In the genomic region with DNA sequence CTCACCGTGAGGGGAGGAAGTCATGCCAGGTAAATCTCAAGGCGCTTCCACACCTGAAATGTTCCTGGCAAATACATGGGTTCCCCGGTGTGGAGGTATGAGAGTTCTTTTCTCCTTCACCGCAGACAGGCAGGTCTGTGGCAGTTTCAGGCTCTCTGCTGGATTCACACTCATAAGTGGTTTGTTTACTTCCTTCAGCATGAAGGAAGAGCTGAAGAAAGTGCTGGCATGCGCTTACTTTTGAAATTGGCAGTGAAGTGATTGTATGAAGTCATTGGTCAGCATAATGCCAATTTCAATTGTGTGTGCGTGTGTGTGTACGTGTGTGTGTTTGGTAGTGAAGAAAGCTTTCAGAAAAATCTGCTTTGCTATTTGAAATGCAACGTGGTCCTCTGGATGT, we compare ENCODE assay signal across 10 cellular contexts. TPM values are rescaled to one million over a fixed set of nuclear protein-coding genes. Genes with fewer than 3 reads are reported as not detected.
DNase-seq lines count a peak whose midpoint lies in the region; ATAC-seq and TF ChIP-seq lines count a peak whose summit lies in the region.
"Had no signal": no experiment of that assay in that cellular context is flagged by ENCODE, and none has a peak within 500 bp of the region (broad histone marks: within the 10 kb centered on the region; RNA-seq: fewer than 3 reads in every experiment).

No MANE protein-coding gene starts in this region.

- no peak overlapping the region for H4K91ac ChIP-seq in neuronal stem cell (ENCODE audit: low read depth, low read length, poor library complexity)

- no peak overlapping the region for H2BK5ac ChIP-seq in neuronal stem cell (ENCODE audit: low read length)

- no peak overlapping the region for H2BK12ac ChIP-seq in neuronal stem cell (ENCODE audit: low read length)

- peaks cover 64% of the 10 kb centered on the region for H3K4me1 ChIP-seq in left ventricle myocardium inferior
- peaks cover 0 to 4% of the 10 kb centered on the region in 2 donors for H3K4me1 ChIP-seq in neuronal stem cell (ENCODE audit: control insufficient read depth in 2 of 2, insufficient read depth in 1 of 2, low read depth in 1 of 2, low read length in 2 of 2)
- H3K4me1 ChIP-seq in BE2C = peaks cover 20% of the 10 kb centered on the region

- no peak overlapping the region for H2AFZ ChIP-seq in neuronal stem cell (ENCODE audit: low read length)

- intact Hi-C loops in left ventricle myocardium inferior (cut with micrococcal nuclease) = no loop called here

- H2AK5ac ChIP-seq in neuronal stem cell (ENCODE audit: low read depth, low read length) = no peak overlapping the region

- in situ Hi-C loops in astrocyte of the spinal cord (cut with HindIII; ENCODE audit: low sequenced_read_pairs) = no loop called here

- H3K18ac ChIP-seq in neuronal stem cell (ENCODE audit: low read length) = no peak overlapping the region

- H3K27ac ChIP-seq in left ventricle myocardium inferior (replicated peaks) (peak overlapping the region; percentile 45), neuronal stem cell (replicated peaks; ENCODE audit: low read length) (no peak overlapping the region)

- no peak for ATAC-seq in GM21423 (IDR thresholded peaks at IDR 0.05; ENCODE audit: unreplicated experiment)

- H3K14ac ChIP-seq in neuronal stem cell (ENCODE audit: low read length) = no peak overlapping the region

- DNase-seq in GM04504 (ENCODE audit: low read depth) (peak; percentile 25), astrocyte of the spinal cord (ENCODE audit: low read depth, low spot score) (peak; percentile 74), left ventricle myocardium inferior (no peak), skeletal muscle cell (ENCODE audit: low read depth) (peak; percentile 70), neuronal stem cell (ENCODE audit: low spot score) (no peak), BE2C (no peak)
- no peak for DNase-seq in stimulated activated CD4-positive, alpha-beta T cell treated with anti-CD3 and anti-CD28 coated beads, Interleukin-2, amount 100 ng/mL, for 24 hours
- DNase-seq: activated T-cell treated with anti-CD3 and anti-CD28 coated beads, Interleukin-2, amount 50 U/mL, for 48 hours; NK-92 treated with Interleukin-12 subunit alpha and Interleukin-12 subunit beta, amount 100 ng/mL, for 24 hours had no signal

- H3K23ac ChIP-seq in neuronal stem cell (ENCODE audit: low read depth, low read length, poor library complexity) = no peak overlapping the region

- H3K27me3 ChIP-seq in left ventricle myocardium inferior (ENCODE audit: low read depth) (no peaks in the 10 kb centered on the region), neuronal stem cell (ENCODE audit: control insufficient read depth in 3 of 3, insufficient read depth in 3 of 3, low read depth in 1 of 3, low read length in 3 of 3) (no peaks in the 10 kb centered on the region), BE2C (no peaks in the 10 kb centered on the region)

- WGBS in neuronal stem cell (ENCODE audit: extremely low coverage in 2 of 2, insufficient read length in 2 of 2, insufficient replicate concordance in 1 of 2), 2 donors = no CpG with 5 or more reads among the region's 8 CpGs

- H3K4ac ChIP-seq in neuronal stem cell (ENCODE audit: low read length) = no peak overlapping the region

- H3K36me3 ChIP-seq in left ventricle myocardium inferior (no peaks in the 10 kb centered on the region), neuronal stem cell (replicated peaks in 1 of 2; ENCODE audit: control insufficient read depth in 2 of 2, insufficient read depth in 2 of 2, low read length in 2 of 2) (peaks cover 3 to 33% of the 10 kb centered on the region in 2 donors), BE2C (no peaks in the 10 kb centered on the region; the same call in 1 of the 2 replicates)

- H3K4me3 ChIP-seq in astrocyte of the spinal cord (ENCODE audit: low read depth, low read length) = no peak overlapping the region
- H3K4me3 ChIP-seq in left ventricle myocardium inferior = no peak overlapping the region
- H3K4me3 ChIP-seq in skeletal muscle cell (ENCODE audit: low read depth, low read length) = no peak overlapping the region
- no peak overlapping the region for H3K4me3 ChIP-seq in neuronal stem cell (ENCODE audit: low read length in 2 of 2)
- H3K4me3 ChIP-seq in BE2C (ENCODE audit: low read depth, low read length) = no peak overlapping the region

- H4K8ac ChIP-seq in neuronal stem cell (ENCODE audit: low read depth, low read length) = no peak overlapping the region

- H3K4me2 ChIP-seq in neuronal stem cell (ENCODE audit: insufficient read depth, low read length, poor library complexity, severe bottlenecking) = no peak overlapping the region

- H2BK15ac ChIP-seq in neuronal stem cell (ENCODE audit: low read length) = no peak overlapping the region

- TF ChIP-seq CTCF in astrocyte of the spinal cord (IDR thresholded peaks at IDR 0.05; ENCODE audit: low read depth, low read length) = no peak
- TF ChIP-seq CTCF in left ventricle myocardium inferior (IDR thresholded peaks at IDR 0.05; ENCODE audit: borderline replicate concordance) = no peak
- no peak for TF ChIP-seq CTCF in BE2C (IDR thresholded peaks at IDR 0.05; ENCODE audit: low read depth, low read length)

- H3K79me1 ChIP-seq in neuronal stem cell (ENCODE audit: low read depth, low read length) = no peaks in the 10 kb centered on the region

- H3K9me3 ChIP-seq in left ventricle myocardium inferior (replicated peaks) (no peaks in the 10 kb centered on the region), neuronal stem cell (replicated peaks in 1 of 2; ENCODE audit: control insufficient read depth in 2 of 2, insufficient read depth in 1 of 2, low read depth in 1 of 2, low read length in 2 of 2) (no peaks in the 10 kb centered on the region), BE2C (no peaks in the 10 kb centered on the region)

- no peak overlapping the region for H3K9ac ChIP-seq in neuronal stem cell (ENCODE audit: low read depth, low read length, poor library complexity)

- no peak overlapping the region for H2BK120ac ChIP-seq in neuronal stem cell (ENCODE audit: low read depth, low read length)

RNA-seq across cellular contexts. Expression of gene RNF144A, which starts 43.4 kb away (rescaled TPM):
- 17.9 TPM for total RNA-seq in left ventricle myocardium inferior
- 26.6 TPM for polyA plus RNA-seq in neuronal stem cell (2013, experiment 1 of 2)
- polyA plus RNA-seq in neuronal stem cell (2013, experiment 2 of 2) = 27.4 TPM
- 16.6 TPM for polyA plus RNA-seq in BE2C (2012; ENCODE audit: insufficient read depth, insufficient read length, low read depth)

Comparison
In these comparisons a context has a peak if more than half of its experiments do, and no peak if none do; other contexts are left out.
1. DNase-seq: peak in GM04504 (single experiment), astrocyte of the spinal cord (single experiment) and skeletal muscle cell (single experiment); none in left ventricle myocardium inferior (single experiment), stimulated activated CD4-positive, alpha-beta T cell treated with anti-CD3 and anti-CD28 coated beads, Interleukin-2, amount 100 ng/mL, for 24 hours (0 of 2), neuronal stem cell (single experiment) and BE2C (single experiment).